ENCODE assay signal across 8 cellular contexts in the genomic region with DNA sequence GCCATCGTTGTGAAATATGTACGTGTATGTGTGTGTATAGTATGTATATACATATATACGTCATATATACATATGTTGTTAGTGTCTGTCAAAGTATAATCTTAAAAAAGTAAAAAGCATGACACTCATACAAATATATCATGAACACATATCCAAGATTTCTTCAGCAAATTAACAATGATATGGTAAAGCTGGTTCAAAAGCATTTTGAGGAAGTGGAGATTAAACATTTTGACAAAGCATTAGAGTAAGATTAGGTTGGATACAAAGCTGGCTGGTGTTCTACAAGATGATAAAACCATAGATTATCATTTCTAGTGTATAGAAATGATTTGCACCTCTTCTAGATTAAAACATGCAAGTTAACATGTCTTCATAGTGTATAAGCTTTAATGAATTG. TPM values are rescaled to one million over a fixed set of nuclear protein-coding genes. Genes with fewer than 3 reads are reported as not detected.
DNase-seq lines count a peak whose midpoint lies in the region; ATAC-seq and TF ChIP-seq lines count a peak whose summit lies in the region.

No MANE protein-coding gene starts in this region.

- peaks cover 4% of the 10 kb centered on the region for H3F3A ChIP-seq in smooth muscle cell (ENCODE audit: low read depth)

- H3K9ac ChIP-seq in HCT116 (ENCODE audit: low read length) (peak overlapping the region; percentile 91), smooth muscle cell (ENCODE audit: low read depth) (peak overlapping the region; percentile 97)

- RAD21 ChIA-PET in HCT116 (lab: Charles Lee; ENCODE audit: low non-redundant PET in 1 of 2, low total read pairs in 2 of 2, uncharacterized antibody in 2 of 2, unreplicated experiment in 2 of 2) = no interaction called here

- TF ChIP-seq CTCF in HCT116 (IDR thresholded peaks at IDR 0.05 in 2 of 3, conservative IDR thresholded peaks at IDR 0.05 in 1 of 3; ENCODE audit: borderline replicate concordance in 1 of 3, insufficient read depth in 1 of 3, low read depth in 2 of 3, low read length in 2 of 3) (no peak), WERI-Rb-1 (IDR thresholded peaks at IDR 0.05; ENCODE audit: low read depth, low read length) (no peak), gastroesophageal sphincter (IDR thresholded peaks at IDR 0.05) (no peak), smooth muscle cell (IDR thresholded peaks at IDR 0.05; ENCODE audit: borderline replicate concordance, insufficient read depth, poor library complexity, severe bottlenecking) (no peak)

- BruUV-seq in HCT116 (replicated peaks; lab: Mats Ljungman, UMichigan) = TSS peak; percentile 91

- 0 to 1% methylated on average over 3 of the region's 3 CpGs for WGBS in gastroesophageal sphincter (ENCODE audit: low coverage in 1 of 2), 2 donors
- WGBS in smooth muscle cell (ENCODE audit: low lambda C conversion rate) = 21% methylated on average over 3 of the region's 3 CpGs

- intact Hi-C loops in HCT116 (cut with micrococcal nuclease) = no loop called here

- no peaks in the 10 kb centered on the region for H3K9me2 ChIP-seq in HCT116 (ENCODE audit: insufficient read depth)

- TF ChIP-seq RAD21 in HCT116 (IDR thresholded peaks at IDR 0.05; ENCODE audit: low read depth) = no peak

- H2AFZ ChIP-seq in HCT116 (ENCODE audit: low read depth, low read length, poor library complexity, severe bottlenecking) (peak overlapping the region; percentile 90), smooth muscle cell (ENCODE audit: low read depth) (peak overlapping the region; percentile 95)

- H3K27ac ChIP-seq in HCT116 (ENCODE audit: low read depth, low read length) = peak overlapping the region; percentile 87; the same call in 1 of the 2 replicates
- peak overlapping the region; percentile 99 for H3K27ac ChIP-seq in WERI-Rb-1
- H3K27ac ChIP-seq in gastroesophageal sphincter = peak overlapping the region; percentile 72 to 95 (median 94)
- H3K27ac ChIP-seq in smooth muscle cell (ENCODE audit: low read depth) = peak overlapping the region; percentile 98

- H3K4me3 ChIP-seq in HCT116 (replicated peaks in 1 of 2; ENCODE audit: low read depth in 1 of 2, low read length in 2 of 2) = peak overlapping the region; percentile 79 to 95
- peak overlapping the region; percentile 72 for H3K4me3 ChIP-seq in WERI-Rb-1 (ENCODE audit: low read depth, low read length)
- peak overlapping the region; percentile 69 to 72 for H3K4me3 ChIP-seq in gastroesophageal sphincter
- H3K4me3 ChIP-seq in smooth muscle cell = peak overlapping the region; percentile 86

- TF ChIP-seq POLR2A in HCT116 (IDR thresholded peaks at IDR 0.05; ENCODE audit: borderline replicate concordance, extremely low read depth, insufficient read depth, insufficient read length) = no peak
- no peak for TF ChIP-seq POLR2A in gastroesophageal sphincter (IDR thresholded peaks at IDR 0.05)

- DNase-seq in HCT116 (ENCODE audit: low read depth, low spot score) (no peak), WERI-Rb-1 (no peak), smooth muscle cell (lab: John Stamatoyannopoulos, UW; ENCODE audit: unreplicated experiment) (no peak), NK-92 (lab: John Stamatoyannopoulos, UW; ENCODE audit: unreplicated experiment) (no peak), NCI-H510A treated with DMSO at 0.1 percent for 48 hours (lab: John Stamatoyannopoulos, UW) (no peak), iPS-NIHi7 (ENCODE audit: extremely low spot score) (no peak)

- no peak for TF ChIP-seq EP300 in gastroesophageal sphincter (IDR thresholded peaks at IDR 0.05)

- H3K36me3 ChIP-seq in HCT116 (ENCODE audit: control insufficient read depth in 1 of 2, insufficient read depth in 2 of 2, low read length in 2 of 2) = no peaks in the 10 kb centered on the region; a peak in 1 of 4 replicates
- no peaks in the 10 kb centered on the region for H3K36me3 ChIP-seq in WERI-Rb-1
- H3K36me3 ChIP-seq in gastroesophageal sphincter = no peaks in the 10 kb centered on the region
- H3K36me3 ChIP-seq in smooth muscle cell (ENCODE audit: low read depth) = no peaks in the 10 kb centered on the region

- H4K20me1 ChIP-seq in HCT116 (ENCODE audit: insufficient read depth) (no peaks in the 10 kb centered on the region), smooth muscle cell (ENCODE audit: low read depth) (peaks cover 18% of the 10 kb centered on the region)

- CTCF ChIA-PET in HCT116 (lab: Charles Lee) = interaction anchor here (1.2 kb wide), 1 partner anchor 43 kb away, joined by 3 read pairs; no protein-coding TSS in a partner anchor

- peaks cover 5 to 16% of the 10 kb centered on the region in 2 experiments for H3K4me1 ChIP-seq in HCT116 (ENCODE audit: control insufficient read depth in 1 of 2, insufficient read depth in 2 of 2, low read length in 2 of 2)
- H3K4me1 ChIP-seq in gastroesophageal sphincter = peaks cover 5 to 36% (median 18%) of the 10 kb centered on the region in 3 donors
- H3K4me1 ChIP-seq in smooth muscle cell (ENCODE audit: low read depth) = peaks cover 14% of the 10 kb centered on the region

- H3K27me3 ChIP-seq in HCT116 (ENCODE audit: insufficient read depth, low read length) (no peaks in the 10 kb centered on the region), WERI-Rb-1 (ENCODE audit: insufficient read depth, low read depth, severe bottlenecking) (no peaks in the 10 kb centered on the region), gastroesophageal sphincter (no peaks in the 10 kb centered on the region), smooth muscle cell (ENCODE audit: low read depth) (peaks cover 7% of the 10 kb centered on the region)

- POLR2A ChIA-PET in HCT116 (lab: Charles Lee) = no interaction called here

- H3K79me2 ChIP-seq in HCT116 (ENCODE audit: insufficient read depth, low read length) = peaks cover 41% of the 10 kb centered on the region
- peaks cover 39% of the 10 kb centered on the region for H3K79me2 ChIP-seq in smooth muscle cell (ENCODE audit: low read depth)

- H3K9me3 ChIP-seq in HCT116 (ENCODE audit: control insufficient read depth in 1 of 2, insufficient read depth in 1 of 2, low read depth in 1 of 2, low read length in 2 of 2) (no peaks in the 10 kb centered on the region), WERI-Rb-1 (ENCODE audit: severe bottlenecking) (no peaks in the 10 kb centered on the region), gastroesophageal sphincter (no peaks in the 10 kb centered on the region), smooth muscle cell (replicated peaks; ENCODE audit: low read depth) (no peaks in the 10 kb centered on the region)

- ATAC-seq in HCT116 = no peak
- ATAC-seq in gastroesophageal sphincter = no peak
- ATAC-seq in GM18873 (IDR thresholded peaks at IDR 0.05; ENCODE audit: low FRiP score, unreplicated experiment) = no peak

- H3K4me2 ChIP-seq in HCT116 (ENCODE audit: low read length) = peak overlapping the region; percentile 83
- H3K4me2 ChIP-seq in smooth muscle cell = peak overlapping the region; percentile 98

TF ChIP-seq in HCT116, 20 proteins besides CTCF, POLR2A, EP300 and RAD21:
- TF ChIP-seq YY1 (IDR thresholded peaks at IDR 0.05; ENCODE audit: extremely low read depth, insufficient replicate concordance, low read depth, low read length) = no peak
- no peak for TF ChIP-seq EZH2phosphoT487 (IDR thresholded peaks at IDR 0.05; ENCODE audit: borderline replicate concordance)
- TF ChIP-seq, protein P1, sequence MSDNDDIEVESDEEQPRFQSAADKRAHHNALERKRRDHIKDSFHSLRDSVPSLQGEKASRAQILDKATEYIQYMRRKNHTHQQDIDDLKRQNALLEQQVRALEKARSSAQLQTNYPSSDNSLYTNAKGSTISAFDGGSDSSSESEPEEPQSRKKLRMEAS (IDR thresholded peaks at IDR 0.05) = no peak
- TF ChIP-seq SRF (IDR thresholded peaks at IDR 0.05; ENCODE audit: low read depth) = no peak
TF ChIP-seq in HCT116: peak in this region for 0.

RNA-seq across cellular contexts. Expression of a gene that starts 0.8 kb away (rescaled TPM):
- 94.6 TPM for total RNA-seq in HCT116 (2021; ENCODE audit: unreplicated experiment)
- polyA plus RNA-seq in HCT116 (2012) = 53.7 and 54.5 TPM in 2 replicates
- 10 to 100 TPM; 57.0 to 92.3 (median 75.2) TPM for total RNA-seq in gastroesophageal sphincter
- total RNA-seq in smooth muscle cell = 27.9 and 32.2 TPM in 2 replicates
- 56.3 and 67.5 TPM in 2 replicates for polyA plus RNA-seq in smooth muscle cell

RNA-seq across cellular contexts. Expression of a gene that starts 49.9 kb away (rescaled TPM):
- 0.15 TPM for total RNA-seq in HCT116 (2021; ENCODE audit: unreplicated experiment)
- polyA plus RNA-seq in HCT116 (2012) = 0.05 and 0.09 TPM in 2 replicates
- total RNA-seq in gastroesophageal sphincter = under 1 TPM in 3 of 4 donors, not detected in 1; 0.08 to 0.27 (median 0.16) TPM
- total RNA-seq in smooth muscle cell = 0.04 TPM in 1 of 2 replicates, not detected in the other
- polyA plus RNA-seq in smooth muscle cell = 0.04 and 0.25 TPM in 2 replicates
